ENCODE assay signal across 8 cellular contexts in the genomic region with DNA sequence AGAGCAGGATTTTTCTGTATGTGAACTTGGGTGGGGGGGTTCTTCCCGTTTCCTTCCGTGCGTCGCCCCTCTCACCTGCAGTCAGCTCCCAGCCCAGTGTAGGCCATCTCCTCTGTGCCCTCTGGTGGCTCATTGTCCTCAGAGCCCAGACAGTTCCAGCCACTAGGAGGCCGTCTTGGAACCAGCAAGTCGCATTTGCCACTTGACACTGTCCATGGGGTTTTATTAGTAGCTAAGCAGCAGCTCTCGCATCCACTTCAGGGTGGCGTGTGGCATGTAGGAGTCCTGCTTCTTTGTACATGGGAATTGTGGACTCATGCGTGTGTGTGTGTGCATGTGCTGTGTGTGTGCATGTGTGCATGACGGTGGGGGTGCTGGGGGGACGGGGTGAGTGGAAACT.
DNase-seq lines count a peak whose midpoint lies in the region; ATAC-seq and TF ChIP-seq lines count a peak whose summit lies in the region.

No MANE protein-coding gene starts in this region.

- H3K27ac Mint-ChIP-seq in activated CD4-positive, alpha-beta memory T cell treated with anti-CD3 and anti-CD28 coated beads, Interleukin-2, amount 10 ng/mL, durations not matched to agents 7 days and 5 days, result no peak overlapping the region
- peak overlapping the region; percentile 86 for H3K27ac Mint-ChIP-seq in stimulated activated naive B cell treated with anti-CD40 and anti-IgM and Interleukin-4, amounts not matched to agents 10 μg/mL and 1 μg/mL and 100 μg/mL, for 72 hours

- peaks cover 4% of the 10 kb centered on the region; the same call in 1 of the 2 replicates for H3K36me3 ChIP-seq in KMS-11 (ENCODE audit: insufficient read depth)

- H3K4me1 Mint-ChIP-seq in activated CD4-positive, alpha-beta memory T cell treated with anti-CD3 and anti-CD28 coated beads, Interleukin-2, amount 10 ng/mL, durations not matched to agents 7 days and 5 days, result no peaks in the 10 kb centered on the region
- peaks cover 44 to 60% of the 10 kb centered on the region in 2 donors for H3K4me1 Mint-ChIP-seq in stimulated activated naive B cell treated with anti-CD40 and anti-IgM and Interleukin-4, amounts not matched to agents 10 μg/mL and 1 μg/mL and 100 μg/mL, for 72 hours

- no peaks in the 10 kb centered on the region for H3K9me3 Mint-ChIP-seq in activated CD4-positive, alpha-beta memory T cell treated with anti-CD3 and anti-CD28 coated beads, Interleukin-2, amount 10 ng/mL, durations not matched to agents 7 days and 5 days
- no peaks in the 10 kb centered on the region for H3K9me3 Mint-ChIP-seq in stimulated activated naive B cell treated with anti-CD40 and anti-IgM and Interleukin-4, amounts not matched to agents 10 μg/mL and 1 μg/mL and 100 μg/mL, for 72 hours

- no peak overlapping the region for H3K4me3 Mint-ChIP-seq in activated CD4-positive, alpha-beta memory T cell treated with anti-CD3 and anti-CD28 coated beads, Interleukin-2, amount 10 ng/mL, durations not matched to agents 7 days and 5 days
- H3K4me3 Mint-ChIP-seq in stimulated activated naive B cell treated with anti-CD40 and anti-IgM and Interleukin-4, amounts not matched to agents 10 μg/mL and 1 μg/mL and 100 μg/mL, for 72 hours, result no peak overlapping the region

- H3K4me2 ChIP-seq in KMS-11, result no peak overlapping the region

- TF ChIP-seq CTCF in KMS-11 (conservative IDR thresholded peaks at IDR 0.05; ENCODE audit: low read depth, low read length), result peak; percentile 42; the same call in 1 of the 2 replicates

- POLR2A ChIA-PET in activated CD4-positive, alpha-beta memory T cell treated with anti-CD3 and anti-CD28 coated beads, Interleukin-2, amount 10 ng/mL, durations not matched to agents 7 days and 5 days (lab: Charles Lee), result no interaction called here

- peaks cover 13% of the 10 kb centered on the region for H3K4me1 ChIP-seq in KMS-11 (ENCODE audit: low read depth, poor library complexity, severe bottlenecking)
- no peaks in the 10 kb centered on the region for H3K4me1 ChIP-seq in right cardiac atrium (ENCODE audit: control insufficient read depth, insufficient read depth, low read length)

- H3K79me2 ChIP-seq in KMS-11 (ENCODE audit: insufficient read depth, low read depth), result no peaks in the 10 kb centered on the region

- peaks cover 53% of the 10 kb centered on the region for H3K36me3 Mint-ChIP-seq in activated CD4-positive, alpha-beta memory T cell treated with anti-CD3 and anti-CD28 coated beads, Interleukin-2, amount 10 ng/mL, durations not matched to agents 7 days and 5 days (ENCODE audit: low read depth)
- H3K36me3 Mint-ChIP-seq in stimulated activated naive B cell treated with anti-CD40 and anti-IgM and Interleukin-4, amounts not matched to agents 10 μg/mL and 1 μg/mL and 100 μg/mL, for 72 hours, result peaks cover 78 to 83% of the 10 kb centered on the region in 2 donors

- no peaks in the 10 kb centered on the region for H3K27me3 Mint-ChIP-seq in activated CD4-positive, alpha-beta memory T cell treated with anti-CD3 and anti-CD28 coated beads, Interleukin-2, amount 10 ng/mL, durations not matched to agents 7 days and 5 days
- no peaks in the 10 kb centered on the region for H3K27me3 Mint-ChIP-seq in stimulated activated naive B cell treated with anti-CD40 and anti-IgM and Interleukin-4, amounts not matched to agents 10 μg/mL and 1 μg/mL and 100 μg/mL, for 72 hours

- DNase-seq in DMS 273 (lab: John Stamatoyannopoulos, UW; ENCODE audit: unreplicated experiment) (peak; percentile 61), DMS 273 treated with DMSO at 0.1 percent for 48 hours (lab: John Stamatoyannopoulos, UW) (no peak), right cardiac atrium (peak in 1 of 3 donors; percentile 67), NCI-H2081 treated with DMSO at 0.1 percent for 48 hours (lab: John Stamatoyannopoulos, UW) (no peak)
- DNase-seq in activated CD4-positive, alpha-beta memory T cell treated with anti-CD3 and anti-CD28 coated beads, Interleukin-2, amount 10 ng/mL, durations not matched to agents 7 days and 5 days, result peak; percentile 24
- DNase-seq in stimulated activated naive B cell treated with anti-CD40 and anti-IgM and Interleukin-4, amounts not matched to agents 10 μg/mL and 1 μg/mL and 100 μg/mL, for 72 hours, result no peak

- no peak overlapping the region for H3K9ac ChIP-seq in KMS-11

- H3K27me3 ChIP-seq in KMS-11 (ENCODE audit: insufficient read depth, low read depth), result no peaks in the 10 kb centered on the region
- no peaks in the 10 kb centered on the region for H3K27me3 ChIP-seq in right cardiac atrium (ENCODE audit: control insufficient read depth, insufficient read depth)

- H4K20me1 ChIP-seq in KMS-11 (ENCODE audit: insufficient read depth), result no peaks in the 10 kb centered on the region

- peak; percentile 54 to 63 for ATAC-seq in right cardiac atrium
- ATAC-seq in stimulated activated naive B cell treated with anti-CD40 and anti-IgM and Interleukin-4, amounts not matched to agents 10 μg/mL and 1 μg/mL and 100 μg/mL, for 72 hours (replicated peaks), result peak in 1 of 2 donors; percentile 38
- ATAC-seq in HG02970 (IDR thresholded peaks at IDR 0.05; ENCODE audit: low FRiP score, unreplicated experiment), result no peak

- no peaks in the 10 kb centered on the region for H3K9me3 ChIP-seq in right cardiac atrium (ENCODE audit: control insufficient read depth, low read length)

- no peak overlapping the region for H3K4me3 ChIP-seq in KMS-11 (IDR thresholded peaks at IDR 0.05; ENCODE audit: insufficient read depth, low read depth, low read length)
- H3K4me3 ChIP-seq in right cardiac atrium (ENCODE audit: low read length), result no peak overlapping the region

- CTCF ChIA-PET in activated CD4-positive, alpha-beta memory T cell treated with anti-CD3 and anti-CD28 coated beads, Interleukin-2, amount 10 ng/mL, durations not matched to agents 7 days and 5 days (lab: Charles Lee), result interaction anchor here (0.9 kb wide), 1 partner anchor 128 kb away, joined by 3 read pairs; no protein-coding TSS in a partner anchor

- intact Hi-C loops in right cardiac atrium (cut with DNase I), result loop anchor here in 3 of 4 donors (5.0 to 10.0 kb wide), 4 partner anchors 67 to 120 kb away; a partner anchor contains a TSS

- WGBS in right cardiac atrium, result 59% methylated on average over 11 of the region's 11 CpGs

- H3K27ac ChIP-seq in KMS-11, result no peak overlapping the region
- no peak overlapping the region for H3K27ac ChIP-seq in right cardiac atrium (ENCODE audit: low read length)

- H2AFZ ChIP-seq in KMS-11 (ENCODE audit: low read depth), result no peak overlapping the region

Comparison
In these comparisons a context has a peak if more than half of its experiments do, and no peak if none do; other contexts are left out.
1. DNase-seq: peak in DMS 273 (single experiment) and activated CD4-positive, alpha-beta memory T cell treated with anti-CD3 and anti-CD28 coated beads, Interleukin-2, amount 10 ng/mL, durations not matched to agents 7 days and 5 days (single experiment); none in DMS 273 treated with DMSO at 0.1 percent for 48 hours (single experiment), stimulated activated naive B cell treated with anti-CD40 and anti-IgM and Interleukin-4, amounts not matched to agents 10 μg/mL and 1 μg/mL and 100 μg/mL, for 72 hours (single experiment) and NCI-H2081 treated with DMSO at 0.1 percent for 48 hours (single experiment).